Comparison of ENCODE assay signal across 1 cellular context in genomic region chr2:3379339-3379646, GRCh38.
TF ChIP-seq lines count a peak whose summit lies in the region.

No MANE protein-coding gene starts in this region.

TF ChIP-seq in endothelial cell of umbilical vein, 7 proteins besides CTCF, POLR2A, EP300 and RAD21 (continued from another document):
- TF ChIP-seq JUN (IDR thresholded peaks at IDR 0.05; ENCODE audit: borderline replicate concordance, insufficient read depth, insufficient read length, low read depth), result no peak
